Comparison of ENCODE assay signal across 1 cellular context in the genomic region with DNA sequence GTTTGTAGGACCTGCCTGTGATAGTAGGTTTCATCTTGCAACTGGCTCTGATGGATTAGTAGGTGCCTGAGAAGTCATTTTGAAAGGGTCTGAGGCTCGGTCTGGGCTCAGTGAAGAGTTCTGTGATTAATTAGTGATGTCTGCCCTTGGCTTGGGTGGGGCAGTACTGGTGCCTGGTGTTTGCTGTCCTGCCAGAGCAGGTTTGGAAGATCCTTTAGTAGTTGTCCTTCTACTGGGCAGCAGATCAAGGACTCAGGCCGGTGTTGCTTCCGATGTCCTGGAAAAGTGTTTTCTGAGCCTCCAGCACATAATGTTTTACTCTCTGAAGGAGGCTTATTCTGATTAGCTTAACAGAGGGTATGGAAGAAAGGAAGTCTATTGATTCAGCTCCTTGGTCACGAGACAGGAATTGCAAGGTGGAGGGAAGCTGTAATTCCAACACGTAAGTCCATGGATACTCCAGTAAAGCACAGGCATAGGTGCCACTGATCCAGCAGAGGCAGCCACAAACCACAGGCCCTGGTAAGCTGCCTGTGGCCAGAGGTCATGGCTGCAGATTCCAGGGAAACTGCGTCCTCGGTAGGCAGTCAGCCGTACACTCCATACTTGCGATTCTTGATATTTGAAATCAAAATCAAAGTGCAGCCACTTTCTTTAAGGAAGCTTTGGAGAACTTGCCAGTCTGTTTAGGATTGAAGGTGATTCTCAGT.
TF ChIP-seq lines count a peak whose summit lies in the region.

No MANE protein-coding gene starts in this region.

TF ChIP-seq in HepG2, 621 proteins besides CTCF, POLR2A, EP300 and RAD21 (continued from another document and continues in another):
- TF ChIP-seq ZNF451 (CRISPR knock-in tag; IDR thresholded peaks at IDR 0.05) (no peak), FOXK2 (IDR thresholded peaks at IDR 0.05) (no peak), ZNF333 (CRISPR knock-in tag; IDR thresholded peaks at IDR 0.05; ENCODE audit: borderline replicate concordance) (no peak), BRD4 (CRISPR knock-in tag; IDR thresholded peaks at IDR 0.05) (peak; percentile 39; the same call in 1 of the 2 replicates), FUBP1 (CRISPR knock-in tag; IDR thresholded peaks at IDR 0.05; ENCODE audit: borderline replicate concordance) (0 out of 2 replicates have a peak, but pooled peaks have one; percentile 82), SMAD9 (CRISPR knock-in tag; IDR thresholded peaks at IDR 0.05) (no peak), ZNF12 (CRISPR knock-in tag; IDR thresholded peaks at IDR 0.05) (no peak), ZNF383 (CRISPR knock-in tag; IDR thresholded peaks at IDR 0.05; ENCODE audit: borderline replicate concordance) (no peak), SP140L (CRISPR knock-in tag; IDR thresholded peaks at IDR 0.05; ENCODE audit: borderline replicate concordance) (peak; percentile 30; the same call in 1 of the 2 replicates), ZNF619 (CRISPR knock-in tag; IDR thresholded peaks at IDR 0.05) (no peak), BRF2 (CRISPR knock-in tag; IDR thresholded peaks at IDR 0.05) (no peak), ARID5B (CRISPR knock-in tag; IDR thresholded peaks at IDR 0.05) (0 out of 2 replicates have a peak, but pooled peaks have one; percentile 30), ATF5 (CRISPR knock-in tag; IDR thresholded peaks at IDR 0.05; ENCODE audit: low read depth) (no peak), ZNF101 (CRISPR knock-in tag; IDR thresholded peaks at IDR 0.05; ENCODE audit: borderline replicate concordance, low read depth) (no peak), PAWR (CRISPR knock-in tag; IDR thresholded peaks at IDR 0.05; ENCODE audit: borderline replicate concordance) (no peak), ZNF367 (CRISPR knock-in tag; IDR thresholded peaks at IDR 0.05; ENCODE audit: borderline replicate concordance) (no peak), ZKSCAN1 (IDR thresholded peaks at IDR 0.05; ENCODE audit: low read length) (no peak), MAZ (IDR thresholded peaks at IDR 0.05; ENCODE audit: borderline replicate concordance, low read depth, low read length) (peak; percentile 19; the same call in 1 of the 2 replicates), MAZ (CRISPR knock-in tag; IDR thresholded peaks at IDR 0.05; ENCODE audit: low read depth) (no peak), ZNF557 (CRISPR knock-in tag; IDR thresholded peaks at IDR 0.05) (no peak; the same call in 1 of the 2 replicates), KDM5B (CRISPR knock-in tag; IDR thresholded peaks at IDR 0.05; ENCODE audit: borderline replicate concordance) (peak; percentile 30; the same call in 1 of the 2 replicates), ZNF446 (CRISPR knock-in tag; IDR thresholded peaks at IDR 0.05) (no peak), AFF4 (CRISPR knock-in tag; IDR thresholded peaks at IDR 0.05) (peak; percentile 60), ZBTB7A (CRISPR knock-in tag; IDR thresholded peaks at IDR 0.05) (no peak), ZNF431 (CRISPR knock-in tag; IDR thresholded peaks at IDR 0.05; ENCODE audit: borderline replicate concordance, low read depth) (no peak; the same call in 1 of the 2 replicates), FIP1L1 (IDR thresholded peaks at IDR 0.05; ENCODE audit: borderline replicate concordance, insufficient read depth, low read depth, low read length) (0 out of 2 replicates have a peak, but pooled peaks have one; percentile 58), ZFP36L2 (CRISPR knock-in tag; IDR thresholded peaks at IDR 0.05) (no peak; the same call in 1 of the 2 replicates), BRCA1 (CRISPR knock-in tag; IDR thresholded peaks at IDR 0.05) (no peak), POGZ (CRISPR knock-in tag; IDR thresholded peaks at IDR 0.05) (no peak), ARNT2 (CRISPR knock-in tag; IDR thresholded peaks at IDR 0.05; ENCODE audit: low read depth) (no peak), ZNF629 (CRISPR knock-in tag; conservative IDR thresholded peaks at IDR 0.05) (no peak), ZMYM3 (CRISPR knock-in tag; IDR thresholded peaks at IDR 0.05) (no peak), RFX3 (CRISPR knock-in tag; IDR thresholded peaks at IDR 0.05) (no peak), ZBTB46 (CRISPR knock-in tag; IDR thresholded peaks at IDR 0.05; ENCODE audit: borderline replicate concordance) (no peak), HNRNPL (IDR thresholded peaks at IDR 0.05; ENCODE audit: low read depth, low read length) (0 out of 2 replicates have a peak, but pooled peaks have one; percentile 60), MAFF (IDR thresholded peaks at IDR 0.05; ENCODE audit: low read depth, low read length) (no peak)
- TF ChIP-seq, protein P1, sequence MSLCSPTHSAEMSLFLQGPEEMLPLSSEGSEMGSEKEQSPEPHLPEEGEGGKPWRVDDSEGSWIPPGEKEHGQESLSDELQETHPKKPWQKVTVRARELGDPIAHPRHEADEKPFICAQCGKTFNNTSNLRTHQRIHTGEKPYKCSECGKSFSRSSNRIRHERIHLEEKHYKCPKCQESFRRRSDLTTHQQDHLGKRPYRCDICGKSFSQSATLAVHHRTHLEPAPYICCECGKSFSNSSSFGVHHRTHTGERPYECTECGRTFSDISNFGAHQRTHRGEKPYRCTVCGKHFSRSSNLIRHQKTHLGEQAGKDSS (CRISPR knock-in tag; IDR thresholded peaks at IDR 0.05; ENCODE audit: borderline replicate concordance, low read depth), result no peak; the same call in 1 of the 2 replicates
- TF ChIP-seq, protein P2, sequence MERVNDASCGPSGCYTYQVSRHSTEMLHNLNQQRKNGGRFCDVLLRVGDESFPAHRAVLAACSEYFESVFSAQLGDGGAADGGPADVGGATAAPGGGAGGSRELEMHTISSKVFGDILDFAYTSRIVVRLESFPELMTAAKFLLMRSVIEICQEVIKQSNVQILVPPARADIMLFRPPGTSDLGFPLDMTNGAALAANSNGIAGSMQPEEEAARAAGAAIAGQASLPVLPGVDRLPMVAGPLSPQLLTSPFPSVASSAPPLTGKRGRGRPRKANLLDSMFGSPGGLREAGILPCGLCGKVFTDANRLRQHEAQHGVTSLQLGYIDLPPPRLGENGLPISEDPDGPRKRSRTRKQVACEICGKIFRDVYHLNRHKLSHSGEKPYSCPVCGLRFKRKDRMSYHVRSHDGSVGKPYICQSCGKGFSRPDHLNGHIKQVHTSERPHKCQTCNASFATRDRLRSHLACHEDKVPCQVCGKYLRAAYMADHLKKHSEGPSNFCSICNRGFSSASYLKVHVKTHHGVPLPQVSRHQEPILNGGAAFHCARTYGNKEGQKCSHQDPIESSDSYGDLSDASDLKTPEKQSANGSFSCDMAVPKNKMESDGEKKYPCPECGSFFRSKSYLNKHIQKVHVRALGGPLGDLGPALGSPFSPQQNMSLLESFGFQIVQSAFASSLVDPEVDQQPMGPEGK (CRISPR knock-in tag; IDR thresholded peaks at IDR 0.05), result no peak
- TF ChIP-seq, protein P3, sequence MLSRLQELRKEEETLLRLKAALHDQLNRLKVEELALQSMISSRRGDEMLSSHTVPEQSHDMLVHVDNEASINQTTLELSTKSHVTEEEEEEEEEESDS (CRISPR knock-in tag; IDR thresholded peaks at IDR 0.05; ENCODE audit: borderline replicate concordance), result no peak
